Comparison of ENCODE assay signal across 8 cellular contexts in genomic region chr3:23806322-23807160, GRCh38. TPM values are rescaled to one million over a fixed set of nuclear protein-coding genes. Genes with fewer than 3 reads are reported as not detected.
A peak's percentile ranks its signal among the peaks of the same experiment; 100 is the strongest.
DNase-seq lines count a peak whose midpoint lies in the region; ATAC-seq and TF ChIP-seq lines count a peak whose summit lies in the region.

No MANE protein-coding gene starts in this region.

- under 1% methylated on average over 78 of the region's 79 CpGs for WGBS in urinary bladder

- H3K4me1 Mint-ChIP-seq in activated CD4-positive, alpha-beta memory T cell treated with anti-CD3 and anti-CD28 coated beads, Interleukin-2, amount 10 ng/mL, durations not matched to agents 7 days and 5 days, result peaks cover 45% of the 10 kb centered on the region

- peak overlapping the region; percentile 91 for H3K27ac ChIP-seq in A673 (ENCODE audit: low read depth, low read length, poor library complexity, severe bottlenecking)
- peak overlapping the region; percentile 61 for H3K27ac ChIP-seq in epithelial cell of prostate
- H3K27ac ChIP-seq in muscle layer of duodenum (ENCODE audit: low read length), result peak overlapping the region; percentile 42
- peak overlapping the region; percentile 88 for H3K27ac ChIP-seq in urinary bladder (ENCODE audit: low read depth)

- H3K4me3 ChIP-seq in A673 (ENCODE audit: low read depth, low read length, poor library complexity, severe bottlenecking), result peak overlapping the region; percentile 91
- peak overlapping the region; percentile 68 to 89 for H3K4me3 ChIP-seq in muscle layer of duodenum (ENCODE audit: low read depth in 1 of 2, low read length in 2 of 2)
- H3K4me3 ChIP-seq in urinary bladder (ENCODE audit: low read depth, low read length), result peak overlapping the region; percentile 100

- BruUV-seq in A673 (replicated peaks; lab: Mats Ljungman, UMichigan), result no TSS peak

- peak; percentile 67 for DNase-seq in A673 (ENCODE audit: low spot score)
- DNase-seq in activated CD4-positive, alpha-beta memory T cell treated with anti-CD3 and anti-CD28 coated beads, Interleukin-2, amount 10 ng/mL, durations not matched to agents 7 days and 5 days, result peak; percentile 24
- DNase-seq in epithelial cell of prostate (ENCODE audit: low read depth, low spot score), result no peak
- no peak for DNase-seq in midbrain (lab: John Stamatoyannopoulos, UW)

- peaks cover 37% of the 10 kb centered on the region for H3K36me3 Mint-ChIP-seq in activated CD4-positive, alpha-beta memory T cell treated with anti-CD3 and anti-CD28 coated beads, Interleukin-2, amount 10 ng/mL, durations not matched to agents 7 days and 5 days (ENCODE audit: low read depth)

- H3K4me1 ChIP-seq in A673 (ENCODE audit: insufficient read depth, low read length, poor library complexity, severe bottlenecking) (peaks cover 25% of the 10 kb centered on the region), muscle layer of duodenum (ENCODE audit: control insufficient read depth in 1 of 2, insufficient read depth in 2 of 2, low read length in 2 of 2) (peaks cover 9 to 18% of the 10 kb centered on the region in 2 donors), urinary bladder (ENCODE audit: insufficient read depth) (no peaks in the 10 kb centered on the region)

- POLR2A ChIA-PET in A673 (lab: Charles Lee; ENCODE audit: low non-redundant PET), result no interaction called here
- POLR2A ChIA-PET in activated CD4-positive, alpha-beta memory T cell treated with anti-CD3 and anti-CD28 coated beads, Interleukin-2, amount 10 ng/mL, durations not matched to agents 7 days and 5 days (lab: Charles Lee), result interaction anchor here (6.1 kb wide), 1 partner anchor 111 kb away, joined by 64 read pairs; the partner anchor contains the start of genes NKIRAS1 and RPL15

- intact Hi-C loops in A673 (cut with micrococcal nuclease; ENCODE audit: unreplicated experiment), result no loop called here

- H3K4me3 Mint-ChIP-seq in activated CD4-positive, alpha-beta memory T cell treated with anti-CD3 and anti-CD28 coated beads, Interleukin-2, amount 10 ng/mL, durations not matched to agents 7 days and 5 days, result peak overlapping the region; percentile 88

- peaks cover 18% of the 10 kb centered on the region for H3K36me3 ChIP-seq in A673 (ENCODE audit: insufficient read depth, low read length, poor library complexity, severe bottlenecking)
- H3K36me3 ChIP-seq in muscle layer of duodenum (ENCODE audit: control insufficient read depth in 1 of 2, insufficient read depth in 2 of 2, low read length in 2 of 2), result no peaks in the 10 kb centered on the region
- H3K36me3 ChIP-seq in urinary bladder (ENCODE audit: insufficient read depth), result no peaks in the 10 kb centered on the region

- H3K27me3 Mint-ChIP-seq in activated CD4-positive, alpha-beta memory T cell treated with anti-CD3 and anti-CD28 coated beads, Interleukin-2, amount 10 ng/mL, durations not matched to agents 7 days and 5 days, result peaks cover 19% of the 10 kb centered on the region

- no peak for TF ChIP-seq CTCF in A673 (conservative IDR thresholded peaks at IDR 0.05; ENCODE audit: low read depth, low read length)

- H3K27me3 ChIP-seq in A673 (replicated peaks; ENCODE audit: insufficient read depth, low read depth, low read length, poor library complexity), result no peaks in the 10 kb centered on the region
- no peaks in the 10 kb centered on the region for H3K27me3 ChIP-seq in muscle layer of duodenum (ENCODE audit: low read depth, low read length)

- no peaks in the 10 kb centered on the region for H3K9me3 ChIP-seq in A673 (ENCODE audit: low read depth, low read length, poor library complexity, severe bottlenecking)
- H3K9me3 ChIP-seq in muscle layer of duodenum (ENCODE audit: control insufficient read depth in 1 of 2, low read length in 2 of 2), result no peaks in the 10 kb centered on the region

- peak overlapping the region; percentile 65 for H3K27ac Mint-ChIP-seq in activated CD4-positive, alpha-beta memory T cell treated with anti-CD3 and anti-CD28 coated beads, Interleukin-2, amount 10 ng/mL, durations not matched to agents 7 days and 5 days

- ATAC-seq in GM19025 (IDR thresholded peaks at IDR 0.05; ENCODE audit: low read depth, unreplicated experiment) (peak; percentile 6), HG03378 (IDR thresholded peaks at IDR 0.05; ENCODE audit: unreplicated experiment) (peak; percentile 4)

- H3K9me3 Mint-ChIP-seq in activated CD4-positive, alpha-beta memory T cell treated with anti-CD3 and anti-CD28 coated beads, Interleukin-2, amount 10 ng/mL, durations not matched to agents 7 days and 5 days, result no peaks in the 10 kb centered on the region

- CTCF ChIA-PET in A673 (lab: Charles Lee), result interaction anchor here (0.7 kb wide), 1 partner anchor 50 kb away, joined by 5 read pairs; no protein-coding TSS in a partner anchor
- CTCF ChIA-PET in activated CD4-positive, alpha-beta memory T cell treated with anti-CD3 and anti-CD28 coated beads, Interleukin-2, amount 10 ng/mL, durations not matched to agents 7 days and 5 days (lab: Charles Lee), result no interaction called here

RNA-seq across cellular contexts. Expression of gene UBE2E1, which starts 0.8 kb away (rescaled TPM):
- 144 and 152 TPM in 2 replicates for total RNA-seq in A673 (2021)
- 10 to 100 TPM; 64.0 to 72.8 TPM for total RNA-seq in activated CD4-positive, alpha-beta memory T cell treated with anti-CD3 and anti-CD28 coated beads, Interleukin-2, amount 10 ng/mL, durations not matched to agents 7 days and 5 days
- total RNA-seq in urinary bladder, result 122 TPM
- 81.8 TPM for polyA plus RNA-seq in urinary bladder

Comparison
In these comparisons a context has a peak if more than half of its experiments do, and no peak if none do; other contexts are left out.
1. DNase-seq: peak in A673 (single experiment) and activated CD4-positive, alpha-beta memory T cell treated with anti-CD3 and anti-CD28 coated beads, Interleukin-2, amount 10 ng/mL, durations not matched to agents 7 days and 5 days (single experiment); none in epithelial cell of prostate (single experiment) and midbrain (single experiment).
2. Peak in every context shown above with its lines, with median percentiles within 50 percentile points of each other: H3K27ac ChIP-seq and H3K4me3 ChIP-seq.